ENCODE assay signal across 8 cellular contexts in the genomic region with DNA sequence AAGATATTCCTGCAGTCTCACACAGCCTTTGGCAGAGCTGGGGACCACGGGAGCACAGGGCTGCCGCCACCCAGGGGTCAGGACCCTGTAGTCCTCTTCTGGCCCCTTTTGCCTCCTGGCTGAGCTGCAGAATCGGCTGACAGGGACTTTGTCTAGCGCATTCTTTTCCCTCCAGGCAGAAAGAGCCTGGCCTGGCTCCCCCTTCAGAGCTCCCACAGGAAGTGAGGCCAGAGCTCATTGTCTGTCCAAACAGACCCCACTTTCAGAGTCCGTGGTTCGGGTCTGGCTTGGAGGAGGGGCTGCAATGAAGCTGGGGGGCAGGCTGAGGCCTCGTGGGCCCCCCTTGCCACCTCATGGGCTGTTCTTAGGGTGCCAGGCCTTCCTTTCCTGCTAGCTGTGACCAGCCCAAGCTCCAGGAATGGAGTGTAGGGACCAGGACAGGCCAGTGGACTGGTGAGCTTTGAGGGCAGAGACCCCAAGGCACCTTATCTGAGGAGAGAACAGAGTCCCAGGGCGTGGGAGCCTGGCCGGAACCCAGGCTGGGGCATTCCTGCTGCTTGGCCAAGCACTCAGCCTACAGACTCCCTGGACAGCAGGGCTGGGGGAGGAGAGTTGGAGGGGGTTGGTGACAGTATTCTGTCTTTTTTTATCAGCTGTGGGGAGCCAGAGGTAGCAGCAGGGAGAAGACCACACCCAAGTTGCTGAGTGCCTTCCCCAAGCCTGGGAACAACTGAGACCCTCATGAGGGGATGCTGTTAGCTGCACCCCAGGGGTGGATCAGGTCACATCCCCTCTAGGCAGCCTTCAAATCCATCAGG. TPM values are rescaled to one million over a fixed set of nuclear protein-coding genes. Genes with fewer than 3 reads are reported as not detected.
DNase-seq lines count a peak whose midpoint lies in the region; ATAC-seq, FAIRE-seq and TF ChIP-seq lines count a peak whose summit lies in the region.

No MANE protein-coding gene starts in this region.

- peak overlapping the region; percentile 71 for H3K9ac ChIP-seq in HepG2 (ENCODE audit: insufficient read depth, low read depth, low read length)

- H2AFZ ChIP-seq in HepG2 (ENCODE audit: low read length) = no peak overlapping the region

- TF ChIP-seq POLR2A in HepG2 (IDR thresholded peaks at IDR 0.05; ENCODE audit: insufficient read depth in 1 of 2, low read depth in 2 of 2, low read length in 2 of 2) = no peak
- no peak for TF ChIP-seq POLR2A in right lobe of liver (IDR thresholded peaks at IDR 0.05)
- TF ChIP-seq POLR2A in esophagus muscularis mucosa (IDR thresholded peaks at IDR 0.05; ENCODE audit: low read depth) = no peak

- peak; percentile 71 for FAIRE-seq in HepG2 (lab: Jason Lieb, UNC)

- peak; percentile 69 for DNase-seq in HepG2 (ENCODE audit: low spot score)
- DNase-seq in right lobe of liver = no peak
- DNase-seq in esophagus muscularis mucosa (ENCODE audit: extremely low spot score) = no peak
- peak; percentile 54 to 67 for DNase-seq in aorta
- DNase-seq in T-helper 2 cell = no peak
- DNase-seq in stimulated activated naive CD4-positive, alpha-beta T cell treated with Interleukin-2 at 50 U/mL for 16 hours (lab: John Stamatoyannopoulos, UW) = no peak

- CTCF ChIA-PET in HepG2 (lab: Yijun Ruan, JAX; ENCODE audit: low intra/inter-chr PET ratio, low total read pairs) = interaction anchor here (1.6 kb wide), 1 partner anchor 53 kb away, joined by 3 read pairs; no protein-coding TSS in a partner anchor

- peak; percentile 70 for ATAC-seq in HepG2
- no peak for ATAC-seq in right lobe of liver
- no peak for ATAC-seq in aorta (ENCODE audit: low FRiP score)
- ATAC-seq in HG02852 (IDR thresholded peaks at IDR 0.05; ENCODE audit: unreplicated experiment) = no peak

- H3K9me3 ChIP-seq in HepG2 (ENCODE audit: low read length) (no peaks in the 10 kb centered on the region), right lobe of liver (no peaks in the 10 kb centered on the region), esophagus muscularis mucosa (no peaks in the 10 kb centered on the region), muscle layer of duodenum (ENCODE audit: control insufficient read depth in 1 of 2, low read length in 2 of 2) (no peaks in the 10 kb centered on the region), aorta (ENCODE audit: control insufficient read depth, low read length) (no peaks in the 10 kb centered on the region)

- no TSS peak for BruUV-seq in HepG2 (replicated peaks; lab: Mats Ljungman, UMichigan)

- H4K20me1 ChIP-seq in HepG2 (ENCODE audit: insufficient read depth, low read length) = no peaks in the 10 kb centered on the region

- H3K27me3 ChIP-seq in HepG2 (ENCODE audit: control insufficient read depth in 1 of 2, insufficient read depth in 2 of 2, low read length in 2 of 2) (no peaks in the 10 kb centered on the region), right lobe of liver (no peaks in the 10 kb centered on the region), esophagus muscularis mucosa (no peaks in the 10 kb centered on the region), muscle layer of duodenum (ENCODE audit: low read depth, low read length) (no peaks in the 10 kb centered on the region), aorta (ENCODE audit: control insufficient read depth in 1 of 2, insufficient read depth in 2 of 2, low read length in 1 of 2) (no peaks in the 10 kb centered on the region)

- peaks cover 46% of the 10 kb centered on the region for H3K4me1 ChIP-seq in HepG2 (ENCODE audit: insufficient read depth, low read length)
- peaks cover 0 to 3% (median 0%) of the 10 kb centered on the region in 4 donors for H3K4me1 ChIP-seq in right lobe of liver
- H3K4me1 ChIP-seq in esophagus muscularis mucosa = peaks cover 27 to 64% (median 49%) of the 10 kb centered on the region in 4 donors
- H3K4me1 ChIP-seq in muscle layer of duodenum (ENCODE audit: control insufficient read depth in 1 of 2, insufficient read depth in 2 of 2, low read length in 2 of 2) = peaks cover 5 to 32% of the 10 kb centered on the region in 2 donors
- H3K4me1 ChIP-seq in aorta (ENCODE audit: control insufficient read depth in 1 of 2, insufficient read depth in 2 of 2, low read length in 2 of 2) = peaks cover 0 to 4% of the 10 kb centered on the region in 2 donors

- peak overlapping the region; percentile 29 to 59 (median 44); a peak in 5 of 6 replicates for H3K4me3 ChIP-seq in HepG2 (replicated peaks in 1 of 3; ENCODE audit: insufficient read depth in 1 of 3, low read depth in 2 of 3, low read length in 3 of 3)
- no peak overlapping the region for H3K4me3 ChIP-seq in right lobe of liver
- H3K4me3 ChIP-seq in esophagus muscularis mucosa = peak overlapping the region; percentile 29 to 45 (median 34)
- peak overlapping the region in 1 of 2 donors; percentile 41 for H3K4me3 ChIP-seq in muscle layer of duodenum (ENCODE audit: low read depth in 1 of 2, low read length in 2 of 2)
- no peak overlapping the region for H3K4me3 ChIP-seq in aorta (ENCODE audit: low read length in 2 of 2)

- peak; percentile 46 for TF ChIP-seq CTCF in HepG2 (CRISPR knock-in tag; IDR thresholded peaks at IDR 0.05)
- no peak for TF ChIP-seq CTCF in right lobe of liver (IDR thresholded peaks at IDR 0.05)
- TF ChIP-seq CTCF in esophagus muscularis mucosa (IDR thresholded peaks at IDR 0.05) = no peak

- intact Hi-C loops in HepG2 (cut with micrococcal nuclease; ENCODE audit: unreplicated experiment) (no loop called here), right lobe of liver (cut with DNase I) (no loop called here), esophagus muscularis mucosa (cut with DNase I) (no loop called here), aorta (cut with DNase I) (loop anchor here in 1 of 2 donors (5.0 kb wide), 1 partner anchor 228 kb away; a partner anchor contains a TSS)

- POLR2A ChIA-PET in HepG2 (lab: Yijun Ruan, JAX) = interaction anchor here (0.5 to 1.9 kb wide), 14 partner anchors 7 to 229 kb away, joined by 3 to 10 read pairs (median 4); a partner anchor contains a TSS

- peak overlapping the region; percentile 88 for H3K27ac ChIP-seq in HepG2 (ENCODE audit: extremely low read length, insufficient read depth, low read length)
- H3K27ac ChIP-seq in right lobe of liver = no peak overlapping the region
- peak overlapping the region; percentile 86 to 90 (median 89) for H3K27ac ChIP-seq in esophagus muscularis mucosa (replicated peaks in 1 of 4)
- peak overlapping the region; percentile 21 for H3K27ac ChIP-seq in muscle layer of duodenum (ENCODE audit: low read length)
- peak overlapping the region in 1 of 2 donors; percentile 2 for H3K27ac ChIP-seq in aorta (ENCODE audit: low read depth in 1 of 2, low read length in 2 of 2)

- H3K4me2 ChIP-seq in HepG2 (ENCODE audit: low read depth, low read length) = peak overlapping the region; percentile 91

- H3K36me3 ChIP-seq in HepG2 (replicated peaks in 1 of 2; ENCODE audit: control insufficient read depth in 1 of 2, insufficient read depth in 2 of 2, low read length in 2 of 2) (peaks cover 0 to 2% of the 10 kb centered on the region in 2 experiments; a peak in 1 of 5 replicates), right lobe of liver (no peaks in the 10 kb centered on the region), esophagus muscularis mucosa (peaks cover 0 to 8% (median 7%) of the 10 kb centered on the region in 4 donors), muscle layer of duodenum (ENCODE audit: control insufficient read depth in 1 of 2, insufficient read depth in 2 of 2, low read length in 2 of 2) (peaks cover 0 to 6% of the 10 kb centered on the region in 2 donors), aorta (ENCODE audit: control insufficient read depth in 1 of 2, insufficient read depth in 2 of 2, low read length in 1 of 2) (no peaks in the 10 kb centered on the region)

- in situ Hi-C loops in HepG2 (cut with HindIII; ENCODE audit: extremely low pct_ligation_motif_present, low pct_unique_long_range_greater_than_20kb) = no loop called here

- TF ChIP-seq EP300 in HepG2 (IDR thresholded peaks at IDR 0.05; ENCODE audit: low read depth in 2 of 2, low read length in 2 of 2) (no peak), HepG2 (CRISPR knock-in tag; IDR thresholded peaks at IDR 0.05; ENCODE audit: borderline replicate concordance) (no peak), esophagus muscularis mucosa (IDR thresholded peaks at IDR 0.05) (no peak)

- TF ChIP-seq RAD21 in HepG2 (CRISPR knock-in tag; IDR thresholded peaks at IDR 0.05) = no peak

- 0% methylated on average over 4 of the region's 9 CpGs for WGBS in HepG2 (ENCODE audit: low lambda C conversion rate)
- 0% methylated on average over 1 of the region's 9 CpGs for WGBS in right lobe of liver (ENCODE audit: insufficient coverage, low coverage, low lambda C conversion rate, missing lambda C conversion rate)
- 37% methylated on average over 5 of the region's 9 CpGs for WGBS in esophagus muscularis mucosa
- WGBS in aorta, 2 donors = 7% methylated on average over 9 of the region's 9 CpGs

- no peaks in the 10 kb centered on the region for H3K79me2 ChIP-seq in HepG2 (ENCODE audit: insufficient read depth, low read length)

RNA-seq across cellular contexts. Expression of a gene that starts 4.7 kb away (rescaled TPM):
- total RNA-seq in HepG2 (2016; rRNA removed; fragmentation: Illumina TruSeq; extraction: Trizol) = 3.1 and 4.0 TPM in 2 replicates
- total RNA-seq in HepG2 (2016; cell fraction: cytosol; rRNA removed; fragmentation: Illumina TruSeq; extraction: Trizol; ENCODE audit: low read depth) = 1.9 and 2.7 TPM in 2 replicates
- total RNA-seq in HepG2 (2016; cell fraction: insoluble cytoplasmic fraction; rRNA removed; fragmentation: Illumina TruSeq; extraction: Trizol) = 2.4 and 4.3 TPM in 2 replicates
- 1.9 and 2.3 TPM in 2 replicates for total RNA-seq in HepG2 (2016; cell fraction: membrane; rRNA removed; fragmentation: Illumina TruSeq; extraction: Trizol)
- total RNA-seq in HepG2 (2016; cell fraction: nucleus; rRNA removed; fragmentation: Illumina TruSeq; extraction: Trizol) = 7.6 and 9.5 TPM in 2 replicates
- polyA plus RNA-seq in HepG2 (2011; rRNA removed) = 6.6 and 7.8 TPM in 2 replicates
- 3.6 and 4.4 TPM in 2 replicates for polyA plus RNA-seq in HepG2 (2011; cell fraction: cytosol; rRNA removed)
- polyA plus RNA-seq in HepG2 (2011; cell fraction: nucleus; rRNA removed) = 23.5 and 27.3 TPM in 2 replicates
- polyA plus RNA-seq in HepG2 (2012) = 5.9 and 7.3 TPM in 2 replicates
- polyA plus RNA-seq in HepG2 (2016; cell fraction: cytosol; fragmentation: Illumina TruSeq; extraction: Trizol; ENCODE audit: low read depth) = 0.35 and 0.41 TPM in 2 replicates
- polyA plus RNA-seq in HepG2 (2016; cell fraction: insoluble cytoplasmic fraction; fragmentation: Illumina TruSeq; extraction: Trizol; ENCODE audit: low read depth) = 2.4 and 3.9 TPM in 2 replicates
- polyA plus RNA-seq in HepG2 (2016; cell fraction: membrane; fragmentation: Illumina TruSeq; extraction: Trizol; ENCODE audit: low read depth) = 0.68 TPM in 2 replicates
- polyA plus RNA-seq in HepG2 (2016; cell fraction: nucleus; fragmentation: Illumina TruSeq; extraction: Trizol; ENCODE audit: insufficient read depth, low read depth) = 18.1 and 20.4 TPM in 2 replicates
- 25.8 and 30.0 TPM in 2 replicates for polyA minus RNA-seq in HepG2 (2011; rRNA and poly(A)+ RNA removed; ENCODE audit: low replicate concordance)
- 7.9 and 9.1 TPM in 2 replicates for polyA minus RNA-seq in HepG2 (2011; cell fraction: cytosol; rRNA and poly(A)+ RNA removed)
- 13.4 and 15.3 TPM in 2 replicates for polyA minus RNA-seq in HepG2 (2011; cell fraction: nucleus; rRNA and poly(A)+ RNA removed)
- 1 to 10 TPM; 1.3 to 3.3 (median 3.0) TPM for total RNA-seq in right lobe of liver
- 10 to 100 TPM in 2 of 4 donors, 1 to 10 TPM in 2; 7.8 to 20.4 (median 10.5) TPM for total RNA-seq in esophagus muscularis mucosa
- total RNA-seq in aorta = 1 to 10 TPM; 1.6 to 4.2 TPM
- polyA plus RNA-seq in aorta = 1 to 10 TPM in 1 of 2 donors, under 1 TPM in 1; 0.38 to 2.1 TPM

RNA-seq across cellular contexts. Expression of a gene that starts 28.9 kb away (rescaled TPM):
- total RNA-seq in HepG2 (2016; rRNA removed; fragmentation: Illumina TruSeq; extraction: Trizol) (26.5 and 28.6 TPM in 2 replicates), right lobe of liver (1 to 10 TPM in 5 of 6 experiments, under 1 TPM in 1; 0.70 to 3.4 (median 1.5) TPM), esophagus muscularis mucosa (10 to 100 TPM in 1 of 4 donors, 1 to 10 TPM in 3; 5.3 to 12.5 (median 6.4) TPM), aorta (1 to 10 TPM; 2.2 to 4.2 TPM)
- 15.7 and 18.2 TPM in 2 replicates for total RNA-seq in HepG2 (2016; cell fraction: cytosol; rRNA removed; fragmentation: Illumina TruSeq; extraction: Trizol; ENCODE audit: low read depth)
- 23.7 and 27.5 TPM in 2 replicates for total RNA-seq in HepG2 (2016; cell fraction: insoluble cytoplasmic fraction; rRNA removed; fragmentation: Illumina TruSeq; extraction: Trizol)
- total RNA-seq in HepG2 (2016; cell fraction: membrane; rRNA removed; fragmentation: Illumina TruSeq; extraction: Trizol) = 24.4 and 25.4 TPM in 2 replicates
- 23.6 and 27.9 TPM in 2 replicates for total RNA-seq in HepG2 (2016; cell fraction: nucleus; rRNA removed; fragmentation: Illumina TruSeq; extraction: Trizol)
- polyA plus RNA-seq in HepG2 (2011; rRNA removed) (23.9 and 30.3 TPM in 2 replicates), aorta (1 to 10 TPM; 1.3 to 7.8 TPM)
- polyA plus RNA-seq in HepG2 (2011; cell fraction: cytosol; rRNA removed) = 11.8 and 18.1 TPM in 2 replicates
- 104 and 135 TPM in 2 replicates for polyA plus RNA-seq in HepG2 (2011; cell fraction: nucleus; rRNA removed)
- 12.2 and 19.3 TPM in 2 replicates for polyA plus RNA-seq in HepG2 (2012)
- polyA plus RNA-seq in HepG2 (2016; cell fraction: cytosol; fragmentation: Illumina TruSeq; extraction: Trizol; ENCODE audit: low read depth) = 13.9 and 14.3 TPM in 2 replicates
- 37.5 and 41.0 TPM in 2 replicates for polyA plus RNA-seq in HepG2 (2016; cell fraction: insoluble cytoplasmic fraction; fragmentation: Illumina TruSeq; extraction: Trizol; ENCODE audit: low read depth)
- 24.3 and 27.2 TPM in 2 replicates for polyA plus RNA-seq in HepG2 (2016; cell fraction: membrane; fragmentation: Illumina TruSeq; extraction: Trizol; ENCODE audit: low read depth)
- polyA plus RNA-seq in HepG2 (2016; cell fraction: nucleus; fragmentation: Illumina TruSeq; extraction: Trizol; ENCODE audit: insufficient read depth, low read depth) = 82.1 and 85.7 TPM in 2 replicates
- 12.7 and 26.2 TPM in 2 replicates for polyA minus RNA-seq in HepG2 (2011; rRNA and poly(A)+ RNA removed; ENCODE audit: low replicate concordance)
- polyA minus RNA-seq in HepG2 (2011; cell fraction: cytosol; rRNA and poly(A)+ RNA removed) = 7.7 and 12.2 TPM in 2 replicates
- polyA minus RNA-seq in HepG2 (2011; cell fraction: nucleus; rRNA and poly(A)+ RNA removed) = 12.3 and 21.4 TPM in 2 replicates

RNA-seq across cellular contexts. Expression of a gene that starts 40.3 kb away (rescaled TPM):
- total RNA-seq in HepG2 (2016; rRNA removed; fragmentation: Illumina TruSeq; extraction: Trizol) (134 and 166 TPM in 2 replicates), right lobe of liver (100 to 1,000 TPM in 2 of 6 experiments, 10 to 100 TPM in 4; 73.5 to 123 (median 91.6) TPM), esophagus muscularis mucosa (100 to 1,000 TPM; 125 to 180 (median 144) TPM), aorta (100 to 1,000 TPM; 116 to 117 TPM)
- 35.5 and 37.6 TPM in 2 replicates for total RNA-seq in HepG2 (2016; cell fraction: cytosol; rRNA removed; fragmentation: Illumina TruSeq; extraction: Trizol; ENCODE audit: low read depth)
- 133 and 171 TPM in 2 replicates for total RNA-seq in HepG2 (2016; cell fraction: insoluble cytoplasmic fraction; rRNA removed; fragmentation: Illumina TruSeq; extraction: Trizol)
- 59.1 and 63.3 TPM in 2 replicates for total RNA-seq in HepG2 (2016; cell fraction: membrane; rRNA removed; fragmentation: Illumina TruSeq; extraction: Trizol)
- total RNA-seq in HepG2 (2016; cell fraction: nucleus; rRNA removed; fragmentation: Illumina TruSeq; extraction: Trizol) = 64.5 and 74.2 TPM in 2 replicates
- polyA plus RNA-seq in HepG2 (2011; rRNA removed) (103 and 142 TPM in 2 replicates), aorta (100 to 1,000 TPM; 109 to 159 TPM)
- 112 and 159 TPM in 2 replicates for polyA plus RNA-seq in HepG2 (2011; cell fraction: cytosol; rRNA removed)
- 105 and 142 TPM in 2 replicates for polyA plus RNA-seq in HepG2 (2011; cell fraction: nucleus; rRNA removed)
- polyA plus RNA-seq in HepG2 (2012) = 149 and 254 TPM in 2 replicates
- polyA plus RNA-seq in HepG2 (2016; cell fraction: cytosol; fragmentation: Illumina TruSeq; extraction: Trizol; ENCODE audit: low read depth) = 26.3 and 26.7 TPM in 2 replicates
- polyA plus RNA-seq in HepG2 (2016; cell fraction: insoluble cytoplasmic fraction; fragmentation: Illumina TruSeq; extraction: Trizol; ENCODE audit: low read depth) = 147 and 154 TPM in 2 replicates
- polyA plus RNA-seq in HepG2 (2016; cell fraction: membrane; fragmentation: Illumina TruSeq; extraction: Trizol; ENCODE audit: low read depth) = 40.9 and 46.0 TPM in 2 replicates
- polyA plus RNA-seq in HepG2 (2016; cell fraction: nucleus; fragmentation: Illumina TruSeq; extraction: Trizol; ENCODE audit: insufficient read depth, low read depth) = 89.4 and 93.0 TPM in 2 replicates
- 99.8 and 124 TPM in 2 replicates for polyA minus RNA-seq in HepG2 (2011; rRNA and poly(A)+ RNA removed; ENCODE audit: low replicate concordance)
- polyA minus RNA-seq in HepG2 (2011; cell fraction: cytosol; rRNA and poly(A)+ RNA removed) = 50.9 and 77.1 TPM in 2 replicates
- polyA minus RNA-seq in HepG2 (2011; cell fraction: nucleus; rRNA and poly(A)+ RNA removed) = 83.3 and 131 TPM in 2 replicates

RNA-seq across cellular contexts. Expression of a gene that starts 52.8 kb away (rescaled TPM):
- 3.8 and 5.7 TPM in 2 replicates for total RNA-seq in HepG2 (2016; rRNA removed; fragmentation: Illumina TruSeq; extraction: Trizol)
- 3.1 and 3.6 TPM in 2 replicates for total RNA-seq in HepG2 (2016; cell fraction: cytosol; rRNA removed; fragmentation: Illumina TruSeq; extraction: Trizol; ENCODE audit: low read depth)
- 2.8 and 5.0 TPM in 2 replicates for total RNA-seq in HepG2 (2016; cell fraction: insoluble cytoplasmic fraction; rRNA removed; fragmentation: Illumina TruSeq; extraction: Trizol)
- total RNA-seq in HepG2 (2016; cell fraction: membrane; rRNA removed; fragmentation: Illumina TruSeq; extraction: Trizol) = 3.2 and 3.4 TPM in 2 replicates
- 2.4 and 2.6 TPM in 2 replicates for total RNA-seq in HepG2 (2016; cell fraction: nucleus; rRNA removed; fragmentation: Illumina TruSeq; extraction: Trizol)
- 3.7 and 6.1 TPM in 2 replicates for polyA plus RNA-seq in HepG2 (2011; rRNA removed)
- 4.3 and 4.4 TPM in 2 replicates for polyA plus RNA-seq in HepG2 (2011; cell fraction: cytosol; rRNA removed)
- polyA plus RNA-seq in HepG2 (2011; cell fraction: nucleus; rRNA removed) = 6.0 and 7.0 TPM in 2 replicates
- 2.5 and 2.7 TPM in 2 replicates for polyA plus RNA-seq in HepG2 (2012)
- polyA plus RNA-seq in HepG2 (2016; cell fraction: cytosol; fragmentation: Illumina TruSeq; extraction: Trizol; ENCODE audit: low read depth) = 2.2 TPM in 2 replicates
- polyA plus RNA-seq in HepG2 (2016; cell fraction: insoluble cytoplasmic fraction; fragmentation: Illumina TruSeq; extraction: Trizol; ENCODE audit: low read depth) = 4.9 and 5.8 TPM in 2 replicates
- polyA plus RNA-seq in HepG2 (2016; cell fraction: membrane; fragmentation: Illumina TruSeq; extraction: Trizol; ENCODE audit: low read depth) = 2.6 and 2.9 TPM in 2 replicates
- 4.3 and 5.1 TPM in 2 replicates for polyA plus RNA-seq in HepG2 (2016; cell fraction: nucleus; fragmentation: Illumina TruSeq; extraction: Trizol; ENCODE audit: insufficient read depth, low read depth)
- polyA minus RNA-seq in HepG2 (2011; rRNA and poly(A)+ RNA removed; ENCODE audit: low replicate concordance) = 0.30 and 3.0 TPM in 2 replicates
- 1.1 and 1.3 TPM in 2 replicates for polyA minus RNA-seq in HepG2 (2011; cell fraction: cytosol; rRNA and poly(A)+ RNA removed)
- 2.3 and 2.9 TPM in 2 replicates for polyA minus RNA-seq in HepG2 (2011; cell fraction: nucleus; rRNA and poly(A)+ RNA removed)
- total RNA-seq in right lobe of liver = not detected
- total RNA-seq in esophagus muscularis mucosa = not detected
- not detected for total RNA-seq in aorta
- not detected for polyA plus RNA-seq in aorta

Comparison
In these comparisons a context has a peak if more than half of its experiments do, and no peak if none do; other contexts are left out.
1. DNase-seq: peak in HepG2 (single experiment) and aorta (2 of 2); none in right lobe of liver (0 of 3), esophagus muscularis mucosa (single experiment), T-helper 2 cell (0 of 5) and stimulated activated naive CD4-positive, alpha-beta T cell treated with Interleukin-2 at 50 U/mL for 16 hours (single experiment).
2. H3K27ac ChIP-seq: peak in HepG2 (single experiment), esophagus muscularis mucosa (4 of 4) and muscle layer of duodenum (single experiment); none in right lobe of liver (0 of 3).
3. H3K4me3 ChIP-seq: peak in HepG2 (3 of 3) and esophagus muscularis mucosa (4 of 4); none in right lobe of liver (0 of 3) and aorta (0 of 2).